Comparison of ENCODE assay signal across 1 cellular context in the genomic region with DNA sequence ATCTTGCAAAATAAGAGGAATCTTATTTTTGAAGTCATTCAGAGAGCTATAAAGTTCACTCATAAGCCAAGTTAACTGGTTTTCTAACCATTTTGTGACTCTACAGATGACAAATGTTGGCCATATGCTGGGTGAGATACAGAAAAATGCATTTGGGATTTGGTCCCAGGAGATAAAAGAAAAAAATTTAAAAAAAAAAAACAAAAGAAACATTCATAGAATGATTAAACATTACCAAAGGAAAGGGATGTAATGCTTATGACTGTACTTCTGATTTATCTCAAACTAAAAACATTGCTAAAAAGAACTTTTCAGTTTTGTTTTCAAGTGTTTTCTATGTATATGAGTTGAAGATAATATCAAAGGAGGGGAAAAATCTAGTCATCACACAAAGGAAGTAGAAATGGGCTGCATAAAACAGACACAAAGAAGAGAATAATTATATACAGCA.
TF ChIP-seq lines count a peak whose summit lies in the region.

No MANE protein-coding gene starts in this region.

TF ChIP-seq in GM23338, 12 proteins besides CTCF, POLR2A, EP300 and RAD21 (continued from another document):
- TF ChIP-seq, protein P1, sequence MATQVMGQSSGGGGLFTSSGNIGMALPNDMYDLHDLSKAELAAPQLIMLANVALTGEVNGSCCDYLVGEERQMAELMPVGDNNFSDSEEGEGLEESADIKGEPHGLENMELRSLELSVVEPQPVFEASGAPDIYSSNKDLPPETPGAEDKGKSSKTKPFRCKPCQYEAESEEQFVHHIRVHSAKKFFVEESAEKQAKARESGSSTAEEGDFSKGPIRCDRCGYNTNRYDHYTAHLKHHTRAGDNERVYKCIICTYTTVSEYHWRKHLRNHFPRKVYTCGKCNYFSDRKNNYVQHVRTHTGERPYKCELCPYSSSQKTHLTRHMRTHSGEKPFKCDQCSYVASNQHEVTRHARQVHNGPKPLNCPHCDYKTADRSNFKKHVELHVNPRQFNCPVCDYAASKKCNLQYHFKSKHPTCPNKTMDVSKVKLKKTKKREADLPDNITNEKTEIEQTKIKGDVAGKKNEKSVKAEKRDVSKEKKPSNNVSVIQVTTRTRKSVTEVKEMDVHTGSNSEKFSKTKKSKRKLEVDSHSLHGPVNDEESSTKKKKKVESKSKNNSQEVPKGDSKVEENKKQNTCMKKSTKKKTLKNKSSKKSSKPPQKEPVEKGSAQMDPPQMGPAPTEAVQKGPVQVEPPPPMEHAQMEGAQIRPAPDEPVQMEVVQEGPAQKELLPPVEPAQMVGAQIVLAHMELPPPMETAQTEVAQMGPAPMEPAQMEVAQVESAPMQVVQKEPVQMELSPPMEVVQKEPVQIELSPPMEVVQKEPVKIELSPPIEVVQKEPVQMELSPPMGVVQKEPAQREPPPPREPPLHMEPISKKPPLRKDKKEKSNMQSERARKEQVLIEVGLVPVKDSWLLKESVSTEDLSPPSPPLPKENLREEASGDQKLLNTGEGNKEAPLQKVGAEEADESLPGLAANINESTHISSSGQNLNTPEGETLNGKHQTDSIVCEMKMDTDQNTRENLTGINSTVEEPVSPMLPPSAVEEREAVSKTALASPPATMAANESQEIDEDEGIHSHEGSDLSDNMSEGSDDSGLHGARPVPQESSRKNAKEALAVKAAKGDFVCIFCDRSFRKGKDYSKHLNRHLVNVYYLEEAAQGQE (IDR thresholded peaks at IDR 0.05; ENCODE audit: unreplicated experiment): no peak
- TF ChIP-seq CREB1 (CRISPR knock-in tag; IDR thresholded peaks at IDR 0.05; ENCODE audit: low read depth): no peak
- TF ChIP-seq, protein P2, sequence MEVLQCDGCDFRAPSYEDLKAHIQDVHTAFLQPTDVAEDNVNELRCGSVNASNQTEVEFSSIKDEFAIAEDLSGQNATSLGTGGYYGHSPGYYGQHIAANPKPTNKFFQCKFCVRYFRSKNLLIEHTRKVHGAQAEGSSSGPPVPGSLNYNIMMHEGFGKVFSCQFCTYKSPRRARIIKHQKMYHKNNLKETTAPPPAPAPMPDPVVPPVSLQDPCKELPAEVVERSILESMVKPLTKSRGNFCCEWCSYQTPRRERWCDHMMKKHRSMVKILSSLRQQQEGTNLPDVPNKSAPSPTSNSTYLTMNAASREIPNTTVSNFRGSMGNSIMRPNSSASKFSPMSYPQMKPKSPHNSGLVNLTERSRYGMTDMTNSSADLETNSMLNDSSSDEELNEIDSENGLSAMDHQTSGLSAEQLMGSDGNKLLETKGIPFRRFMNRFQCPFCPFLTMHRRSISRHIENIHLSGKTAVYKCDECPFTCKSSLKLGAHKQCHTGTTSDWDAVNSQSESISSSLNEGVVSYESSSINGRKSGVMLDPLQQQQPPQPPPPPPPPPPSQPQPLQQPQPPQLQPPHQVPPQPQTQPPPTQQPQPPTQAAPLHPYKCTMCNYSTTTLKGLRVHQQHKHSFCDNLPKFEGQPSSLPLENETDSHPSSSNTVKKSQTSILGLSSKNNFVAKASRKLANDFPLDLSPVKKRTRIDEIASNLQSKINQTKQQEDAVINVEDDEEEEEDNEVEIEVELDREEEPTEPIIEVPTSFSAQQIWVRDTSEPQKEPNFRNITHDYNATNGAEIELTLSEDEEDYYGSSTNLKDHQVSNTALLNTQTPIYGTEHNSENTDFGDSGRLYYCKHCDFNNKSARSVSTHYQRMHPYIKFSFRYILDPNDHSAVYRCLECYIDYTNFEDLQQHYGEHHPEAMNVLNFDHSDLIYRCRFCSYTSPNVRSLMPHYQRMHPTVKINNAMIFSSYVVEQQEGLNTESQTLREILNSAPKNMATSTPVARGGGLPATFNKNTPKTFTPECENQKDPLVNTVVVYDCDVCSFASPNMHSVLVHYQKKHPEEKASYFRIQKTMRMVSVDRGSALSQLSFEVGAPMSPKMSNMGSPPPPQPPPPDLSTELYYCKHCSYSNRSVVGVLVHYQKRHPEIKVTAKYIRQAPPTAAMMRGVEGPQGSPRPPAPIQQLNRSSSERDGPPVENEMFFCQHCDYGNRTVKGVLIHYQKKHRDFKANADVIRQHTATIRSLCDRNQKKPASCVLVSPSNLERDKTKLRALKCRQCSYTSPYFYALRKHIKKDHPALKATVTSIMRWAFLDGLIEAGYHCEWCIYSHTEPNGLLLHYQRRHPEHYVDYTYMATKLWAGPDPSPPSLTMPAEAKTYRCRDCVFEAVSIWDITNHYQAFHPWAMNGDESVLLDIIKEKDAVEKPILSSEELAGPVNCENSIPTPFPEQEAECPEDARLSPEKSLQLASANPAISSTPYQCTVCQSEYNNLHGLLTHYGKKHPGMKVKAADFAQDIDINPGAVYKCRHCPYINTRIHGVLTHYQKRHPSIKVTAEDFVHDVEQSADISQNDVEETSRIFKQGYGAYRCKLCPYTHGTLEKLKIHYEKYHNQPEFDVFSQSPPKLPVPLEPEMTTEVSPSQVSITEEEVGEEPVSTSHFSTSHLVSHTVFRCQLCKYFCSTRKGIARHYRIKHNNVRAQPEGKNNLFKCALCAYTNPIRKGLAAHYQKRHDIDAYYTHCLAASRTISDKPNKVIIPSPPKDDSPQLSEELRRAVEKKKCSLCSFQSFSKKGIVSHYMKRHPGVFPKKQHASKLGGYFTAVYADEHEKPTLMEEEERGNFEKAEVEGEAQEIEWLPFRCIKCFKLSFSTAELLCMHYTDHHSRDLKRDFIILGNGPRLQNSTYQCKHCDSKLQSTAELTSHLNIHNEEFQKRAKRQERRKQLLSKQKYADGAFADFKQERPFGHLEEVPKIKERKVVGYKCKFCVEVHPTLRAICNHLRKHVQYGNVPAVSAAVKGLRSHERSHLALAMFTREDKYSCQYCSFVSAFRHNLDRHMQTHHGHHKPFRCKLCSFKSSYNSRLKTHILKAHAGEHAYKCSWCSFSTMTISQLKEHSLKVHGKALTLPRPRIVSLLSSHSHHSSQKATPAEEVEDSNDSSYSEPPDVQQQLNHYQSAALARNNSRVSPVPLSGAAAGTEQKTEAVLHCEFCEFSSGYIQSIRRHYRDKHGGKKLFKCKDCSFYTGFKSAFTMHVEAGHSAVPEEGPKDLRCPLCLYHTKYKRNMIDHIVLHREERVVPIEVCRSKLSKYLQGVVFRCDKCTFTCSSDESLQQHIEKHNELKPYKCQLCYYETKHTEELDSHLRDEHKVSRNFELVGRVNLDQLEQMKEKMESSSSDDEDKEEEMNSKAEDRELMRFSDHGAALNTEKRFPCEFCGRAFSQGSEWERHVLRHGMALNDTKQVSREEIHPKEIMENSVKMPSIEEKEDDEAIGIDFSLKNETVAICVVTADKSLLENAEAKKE (CRISPR knock-in tag; IDR thresholded peaks at IDR 0.05): no peak
